Comparison of ENCODE assay signal across 8 cellular contexts in genomic region chr7:2613926-2614613, GRCh38. TPM values are rescaled to one million over a fixed set of nuclear protein-coding genes. Genes with fewer than 3 reads are reported as not detected.
DNase-seq lines count a peak whose midpoint lies in the region; ATAC-seq and TF ChIP-seq lines count a peak whose summit lies in the region.

No MANE protein-coding gene starts in this region.

- H2BK15ac ChIP-seq in mesenchymal stem cell (ENCODE audit: low read depth, poor library complexity, severe bottlenecking): no peak overlapping the region

- no peak overlapping the region for H2AK5ac ChIP-seq in mesenchymal stem cell (ENCODE audit: low read length, severe bottlenecking)

- no peak overlapping the region for H4K91ac ChIP-seq in mesenchymal stem cell (ENCODE audit: low read length)

- H3K4me3 ChIP-seq in ACC112 (ENCODE audit: low read depth, low read length): peak overlapping the region; percentile 53
- H3K4me3 ChIP-seq in choroid plexus epithelial cell (ENCODE audit: low read depth, low read length): peak overlapping the region; percentile 26
- H3K4me3 ChIP-seq in mesenchymal stem cell (ENCODE audit: insufficient read depth in 1 of 2, low read depth in 1 of 2, low read length in 2 of 2): peak overlapping the region in 1 of 2 experiments; percentile 63

- no peak overlapping the region for H3K23ac ChIP-seq in mesenchymal stem cell (ENCODE audit: low read length in 2 of 2)

- no peaks in the 10 kb centered on the region for H3K79me1 ChIP-seq in mesenchymal stem cell (replicated peaks; ENCODE audit: low read length, poor library complexity, severe bottlenecking)

- TF ChIP-seq CTCF in choroid plexus epithelial cell (conservative IDR thresholded peaks at IDR 0.05; ENCODE audit: low read depth, low read length): no peak

- no peak overlapping the region for H3K18ac ChIP-seq in mesenchymal stem cell (ENCODE audit: low read depth in 1 of 2, low read length in 2 of 2)

- no peak for ATAC-seq in HG02885 (IDR thresholded peaks at IDR 0.05; ENCODE audit: poor library complexity, unreplicated experiment)
- ATAC-seq in HG03045 (IDR thresholded peaks at IDR 0.05; ENCODE audit: unreplicated experiment): no peak

- no peak overlapping the region for H2BK12ac ChIP-seq in mesenchymal stem cell (ENCODE audit: low read length in 2 of 2)

- H3K36me3 ChIP-seq in ACC112 (ENCODE audit: insufficient read depth, low read length) (no peaks in the 10 kb centered on the region), mesenchymal stem cell (ENCODE audit: control insufficient read depth in 1 of 2, insufficient read depth in 2 of 2, low read depth in 1 of 2, low read length in 2 of 2) (peaks cover 9 to 27% of the 10 kb centered on the region in 2 experiments)

- DNase-seq in NCI-H1105 treated with DMSO at 0.1 percent for 48 hours (lab: John Stamatoyannopoulos, UW): peak; percentile 66
- peak; percentile 25 for DNase-seq in choroid plexus epithelial cell (ENCODE audit: low read depth)
- no peak for DNase-seq in mesenchymal stem cell
- no peak for DNase-seq in NCI-H774 (lab: John Stamatoyannopoulos, UW)
- DNase-seq in HuH-7.5 (ENCODE audit: low spot score): no peak

- H3K27me3 ChIP-seq in ACC112 (ENCODE audit: insufficient read depth, low read length) (no peaks in the 10 kb centered on the region), mesenchymal stem cell (ENCODE audit: control insufficient read depth in 1 of 2, insufficient read depth in 1 of 2, low read length in 2 of 2) (peaks cover 0 to 13% of the 10 kb centered on the region in 2 experiments)

- H2BK120ac ChIP-seq in mesenchymal stem cell (ENCODE audit: low read depth, low read length): no peak overlapping the region

- peak overlapping the region; percentile 31 for H2AFZ ChIP-seq in ACC112 (ENCODE audit: low read length, unreplicated experiment)
- no peak overlapping the region for H2AFZ ChIP-seq in mesenchymal stem cell (ENCODE audit: low read depth, low read length)

- H3K79me2 ChIP-seq in ACC112 (ENCODE audit: control insufficient read depth, insufficient read depth, low read length, unreplicated experiment): no peaks in the 10 kb centered on the region

- H3K27ac ChIP-seq in ACC112 (ENCODE audit: low read depth, low read length) (no peak overlapping the region), mesenchymal stem cell (ENCODE audit: low read length, poor library complexity, severe bottlenecking) (no peak overlapping the region)

- H3K9ac ChIP-seq in mesenchymal stem cell (ENCODE audit: low read length): peak overlapping the region; percentile 50

- no peak overlapping the region for H2BK5ac ChIP-seq in mesenchymal stem cell (ENCODE audit: low read depth, low read length, poor library complexity, severe bottlenecking)

- WGBS in mesenchymal stem cell: 86% methylated on average over 21 of the region's 22 CpGs

- no peak overlapping the region for H3K14ac ChIP-seq in mesenchymal stem cell (ENCODE audit: low read length in 2 of 2)

- H3K4ac ChIP-seq in mesenchymal stem cell (ENCODE audit: low read depth in 1 of 2, low read length in 2 of 2): no peak overlapping the region

- H3K9me3 ChIP-seq in mesenchymal stem cell (ENCODE audit: control insufficient read depth, low read length): no peaks in the 10 kb centered on the region

- H4K8ac ChIP-seq in mesenchymal stem cell (ENCODE audit: low read length): no peak overlapping the region

- no peaks in the 10 kb centered on the region for H3K4me1 ChIP-seq in ACC112 (ENCODE audit: control insufficient read depth, insufficient read depth, low read length, unreplicated experiment)
- H3K4me1 ChIP-seq in mesenchymal stem cell (ENCODE audit: control insufficient read depth, insufficient read depth, low read depth, low read length): peaks cover 27% of the 10 kb centered on the region

- H3K4me2 ChIP-seq in mesenchymal stem cell (ENCODE audit: low read length, poor library complexity, severe bottlenecking): no peak overlapping the region

RNA-seq across cellular contexts. Expression of gene TTYH3, which starts 17.7 kb away (rescaled TPM):
- polyA plus RNA-seq in mesenchymal stem cell (2013, experiment 1 of 2): 198 TPM
- 194 TPM for polyA plus RNA-seq in mesenchymal stem cell (2013, experiment 2 of 2)

RNA-seq across cellular contexts. Expression of gene IQCE, which starts 55.3 kb away (rescaled TPM):
- 10.2 TPM for polyA plus RNA-seq in mesenchymal stem cell (2013, experiment 1 of 2)
- polyA plus RNA-seq in mesenchymal stem cell (2013, experiment 2 of 2): 10.0 TPM

RNA-seq across cellular contexts. Expression of gene BRAT1, which starts 58.7 kb away (rescaled TPM):
- polyA plus RNA-seq in mesenchymal stem cell (2013, experiment 1 of 2): 10.5 TPM
- polyA plus RNA-seq in mesenchymal stem cell (2013, experiment 2 of 2): 10.6 TPM

Comparison
In these comparisons a context has a peak if more than half of its experiments do, and no peak if none do; other contexts are left out.
1. DNase-seq: peak in NCI-H1105 treated with DMSO at 0.1 percent for 48 hours (single experiment) and choroid plexus epithelial cell (single experiment); none in mesenchymal stem cell (single experiment), NCI-H774 (single experiment) and HuH-7.5 (single experiment).